19 cellular contexts compared by ENCODE assay signal in the genomic region with DNA sequence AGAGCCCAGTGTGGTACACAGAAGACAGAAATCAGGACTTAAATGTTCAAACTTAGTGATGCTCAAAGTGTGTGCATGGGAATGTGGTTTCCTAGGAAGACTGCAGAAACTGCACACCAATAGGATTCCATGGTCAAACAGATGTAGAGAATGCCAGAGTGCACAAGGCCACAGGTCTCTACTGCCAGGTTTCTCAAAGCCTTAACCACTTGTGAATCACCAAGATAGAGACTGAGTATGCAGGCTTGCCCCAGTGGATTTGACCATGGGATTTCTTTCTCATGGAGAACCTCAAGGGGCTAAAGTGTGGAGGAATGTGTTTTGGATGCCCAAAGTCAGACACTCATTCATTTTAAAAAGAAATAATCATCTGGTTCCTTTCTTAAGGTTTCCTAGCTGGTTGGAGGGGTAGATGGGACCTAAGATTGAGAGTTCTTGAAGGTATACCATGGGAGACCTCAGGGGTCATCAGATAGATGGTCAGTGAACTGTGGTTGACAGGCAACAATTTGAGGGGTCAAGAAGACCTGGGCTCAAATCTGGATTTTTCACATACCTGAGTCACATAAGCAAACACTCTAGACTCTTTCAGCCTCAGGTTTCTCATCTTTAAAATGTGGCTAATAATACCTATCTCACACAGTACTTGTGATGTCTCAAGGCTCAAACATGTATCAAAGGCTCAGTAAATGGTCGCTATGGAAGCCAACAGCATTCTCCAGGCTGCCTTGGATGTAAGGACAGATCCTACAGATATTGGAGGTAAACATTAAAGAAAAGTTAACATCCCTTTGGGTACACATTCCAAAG.
"Had no signal": no experiment of that assay in that cellular context is flagged by ENCODE, and none has a peak within 500 bp of the region (broad histone marks: within the 10 kb centered on the region; RNA-seq: fewer than 3 reads in every experiment).

No MANE protein-coding gene starts in this region.

- H3K27ac Mint-ChIP-seq: activated T-cell treated with anti-CD3 and anti-CD28 coated beads, Interleukin-2, amount 50 U/mL, for 72 hours; dendritic cell treated with granulocyte-macrophage colony-stimulating factor and Interleukin-4, amounts not matched to agents 40 ng/mL and 50 ng/mL, for 4 days; memory B cell; naive thymus-derived CD8-positive, alpha-beta T cell; stimulated activated memory B cell treated with anti-CD40 and anti-IgM and Interleukin-4, amounts not matched to agents 10 μg/mL and 1 μg/mL and 100 μg/mL, for 72 hours had no signal

- H3K4me3 ChIP-seq: ascending aorta, esophagus squamous epithelium, left lung, sigmoid colon, spleen, upper lobe of right lung had no signal

- H3K36me3 Mint-ChIP-seq: memory B cell; naive thymus-derived CD8-positive, alpha-beta T cell; stimulated activated memory B cell treated with anti-CD40 and anti-IgM and Interleukin-4, amounts not matched to agents 10 μg/mL and 1 μg/mL and 100 μg/mL, for 72 hours had no signal

- H3K27me3 ChIP-seq: ascending aorta, sigmoid colon, upper lobe of right lung had no signal

- H3K4me1 Mint-ChIP-seq: memory B cell; naive thymus-derived CD8-positive, alpha-beta T cell; stimulated activated memory B cell treated with anti-CD40 and anti-IgM and Interleukin-4, amounts not matched to agents 10 μg/mL and 1 μg/mL and 100 μg/mL, for 72 hours had no signal

- DNase-seq: activated CD4-positive, CD25-positive, alpha-beta regulatory T cell treated with anti-CD3 and anti-CD28 coated beads, Interleukin-2, amount 50 U/mL, for 72 hours; activated effector memory CD4-positive, alpha-beta T cell treated with anti-CD3 and anti-CD28 coated beads, Interleukin-2, amount 50 U/mL, for 16 hours; activated naive CD4-positive, alpha-beta T cell treated with anti-CD3 and anti-CD28 coated beads, Interleukin-2, amount 50 U/mL, for 16 hours; activated T-cell treated with anti-CD3 and anti-CD28 coated beads, Interleukin-2, amount 50 U/mL, for 72 hours; effector CD8-positive, alpha-beta T cell; esophagus squamous epithelium; left lung; naive thymus-derived CD8-positive, alpha-beta T cell; sigmoid colon; spleen; stimulated activated CD4-positive, alpha-beta T cell treated with anti-CD3 and anti-CD28 coated beads, Interleukin-4, amount 100 ng/mL, for 4 hours; T-helper 1 cell; T1000; upper lobe of right lung had no signal

- H3K4me1 ChIP-seq: ascending aorta, esophagus squamous epithelium, left lung, sigmoid colon, spleen, upper lobe of right lung had no signal

- H3K4me3 Mint-ChIP-seq: activated T-cell treated with anti-CD3 and anti-CD28 coated beads, Interleukin-2, amount 50 U/mL, for 72 hours; dendritic cell treated with granulocyte-macrophage colony-stimulating factor and Interleukin-4, amounts not matched to agents 40 ng/mL and 50 ng/mL, for 4 days; memory B cell; naive thymus-derived CD8-positive, alpha-beta T cell; stimulated activated memory B cell treated with anti-CD40 and anti-IgM and Interleukin-4, amounts not matched to agents 10 μg/mL and 1 μg/mL and 100 μg/mL, for 72 hours had no signal

- H3K9me3 Mint-ChIP-seq: activated T-cell treated with anti-CD3 and anti-CD28 coated beads, Interleukin-2, amount 50 U/mL, for 72 hours; dendritic cell treated with granulocyte-macrophage colony-stimulating factor and Interleukin-4, amounts not matched to agents 40 ng/mL and 50 ng/mL, for 4 days; memory B cell; naive thymus-derived CD8-positive, alpha-beta T cell; stimulated activated memory B cell treated with anti-CD40 and anti-IgM and Interleukin-4, amounts not matched to agents 10 μg/mL and 1 μg/mL and 100 μg/mL, for 72 hours had no signal

- H3K9me3 ChIP-seq: ascending aorta, esophagus squamous epithelium, left lung, sigmoid colon, spleen, upper lobe of right lung had no signal

- H3K27ac ChIP-seq: ascending aorta, esophagus squamous epithelium, left lung, sigmoid colon, spleen, upper lobe of right lung, VCaP had no signal

- H3K36me3 ChIP-seq: ascending aorta, esophagus squamous epithelium, left lung, sigmoid colon, spleen, upper lobe of right lung had no signal
